Comparison of ENCODE assay signal across 8 cellular contexts in the genomic region with DNA sequence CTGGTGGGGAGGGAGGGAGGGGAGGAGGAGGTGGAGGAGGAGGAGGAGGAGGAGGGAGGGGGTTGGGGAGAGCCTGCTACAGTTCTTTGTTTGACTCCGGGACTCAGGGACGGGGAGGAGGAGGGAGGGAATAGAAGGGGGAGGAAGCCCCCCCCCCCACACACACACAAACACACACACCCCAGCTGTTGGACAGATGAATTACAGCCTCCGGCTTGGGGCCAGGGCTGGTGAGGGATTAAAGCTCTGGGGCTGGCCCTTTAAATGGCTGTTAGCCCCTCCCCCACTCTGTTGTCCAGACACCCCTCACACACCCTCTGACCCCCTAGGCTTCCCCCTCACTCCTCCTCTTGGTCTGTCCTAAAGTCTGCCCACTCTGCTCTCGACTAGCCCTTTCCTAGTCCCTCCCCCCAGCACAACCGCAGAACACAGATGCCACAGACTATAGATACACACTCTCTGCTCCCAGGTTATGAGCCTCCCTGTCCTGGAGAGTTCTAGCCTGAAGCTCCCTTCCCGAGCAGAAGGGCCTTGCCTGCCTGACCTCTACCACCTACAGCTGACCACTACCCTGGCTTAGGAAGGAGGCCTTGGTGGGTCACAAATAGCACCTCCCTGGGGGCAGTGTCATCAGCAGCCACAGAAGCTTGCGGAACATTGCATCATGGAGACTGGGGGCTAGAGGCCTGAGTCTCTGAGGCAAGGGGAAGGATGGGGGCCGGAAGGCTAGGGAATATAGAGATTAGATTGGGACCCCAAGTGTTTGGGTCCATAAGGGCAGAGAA. TPM values are rescaled to one million over a fixed set of nuclear protein-coding genes. Genes with fewer than 3 reads are reported as not detected.
A peak's percentile ranks its signal among the peaks of the same experiment; 100 is the strongest.
DNase-seq lines count a peak whose midpoint lies in the region; ATAC-seq, FAIRE-seq and TF ChIP-seq lines count a peak whose summit lies in the region.

No MANE protein-coding gene starts in this region.

- in situ Hi-C loops in IMR-90 (cut with MboI; ENCODE audit: low sequenced_read_pairs), result no loop called here
- in situ Hi-C loops in SK-MEL-5 (cut with HindIII; ENCODE audit: low pct_unique_long_range_greater_than_20kb, low sequenced_read_pairs), result no loop called here

- peak overlapping the region; percentile 91 for H2BK120ac ChIP-seq in IMR-90 (ENCODE audit: low read depth, low read length)

- peak overlapping the region; percentile 5; the same call in 1 of the 2 replicates for H4K5ac ChIP-seq in IMR-90 (ENCODE audit: low read depth, low read length)

- H3K4me2 ChIP-seq in IMR-90 (ENCODE audit: low read depth, low read length), result peak overlapping the region; percentile 91

- peak overlapping the region; percentile 98 for H3K27ac Mint-ChIP-seq in Caco-2 (ENCODE audit: unreplicated experiment)
- H3K27ac Mint-ChIP-seq in effector memory CD8-positive, alpha-beta T cell, result peak overlapping the region; percentile 60 to 100

- no peaks in the 10 kb centered on the region for H3K9me3 ChIP-seq in Caco-2
- H3K9me3 ChIP-seq in IMR-90 (ENCODE audit: control insufficient read depth, insufficient read depth, low read length), result no peaks in the 10 kb centered on the region
- H3K9me3 ChIP-seq in mucosa of stomach (ENCODE audit: control insufficient read depth, low read length), result no peaks in the 10 kb centered on the region

- no peaks in the 10 kb centered on the region for H3K27me3 ChIP-seq in Caco-2 (replicated peaks; ENCODE audit: control insufficient read depth, insufficient read depth, low read length)
- H3K27me3 ChIP-seq in IMR-90 (ENCODE audit: control insufficient read depth, insufficient read depth, low read length), result no peaks in the 10 kb centered on the region
- no peaks in the 10 kb centered on the region for H3K27me3 ChIP-seq in mucosa of stomach (ENCODE audit: control insufficient read depth, insufficient read depth, low read length)

- peak overlapping the region; percentile 3 for H2BK5ac ChIP-seq in IMR-90 (ENCODE audit: low read depth, low read length, poor library complexity, severe bottlenecking)

- H3K79me1 ChIP-seq in IMR-90 (ENCODE audit: low read depth in 1 of 2, low read length in 2 of 2), result peaks cover 19 to 66% of the 10 kb centered on the region in 2 experiments

- H3K9me1 ChIP-seq in IMR-90 (ENCODE audit: insufficient read depth, low read length), result peaks cover 9% of the 10 kb centered on the region; the same call in 1 of the 2 replicates

- POLR2A ChIA-PET in Caco-2 (lab: Charles Lee), result interaction anchor here (1.1 kb wide), 1 partner anchor 151 kb away, joined by 3 read pairs; the partner anchor contains the start of gene TP53
- POLR2A ChIA-PET in IMR-90 (lab: Charles Lee; ENCODE audit: unreplicated experiment), result interaction anchor here (0.6 kb wide), 1 partner anchor 34 kb away, joined by 3 read pairs; no protein-coding TSS in a partner anchor

- DNase-seq in Caco-2 (peak; percentile 55), IMR-90 (peak; percentile 78), SK-MEL-5 (ENCODE audit: low read depth, low spot score) (peak; percentile 67), RCC 7860 (ENCODE audit: low spot score) (no peak), cerebellar nuclear complex (lab: John Stamatoyannopoulos, UW) (no peak), AG20443 (ENCODE audit: low spot score) (no peak)
- DNase-seq in effector memory CD8-positive, alpha-beta T cell, result no peak

- no peaks in the 10 kb centered on the region for H3K9me3 Mint-ChIP-seq in Caco-2 (ENCODE audit: unreplicated experiment)
- no peaks in the 10 kb centered on the region for H3K9me3 Mint-ChIP-seq in effector memory CD8-positive, alpha-beta T cell

- H3K56ac ChIP-seq in IMR-90 (ENCODE audit: extremely low read depth, insufficient read depth, low read length), result peak overlapping the region; percentile 36; the same call in 1 of the 2 replicates

- peak overlapping the region; percentile 69 for H3K23ac ChIP-seq in IMR-90 (ENCODE audit: low read depth, low read length)

- H3K36me3 ChIP-seq in Caco-2 (ENCODE audit: control insufficient read depth, insufficient read depth, low read length), result no peaks in the 10 kb centered on the region
- peaks cover 8% of the 10 kb centered on the region; the same call in 1 of the 2 replicates for H3K36me3 ChIP-seq in IMR-90 (ENCODE audit: control insufficient read depth, insufficient read depth, low read length)
- no peaks in the 10 kb centered on the region for H3K36me3 ChIP-seq in mucosa of stomach (ENCODE audit: control insufficient read depth, insufficient read depth, low read length)

- ATAC-seq in IMR-90 (ENCODE audit: low read depth), result no peak
- no peak for ATAC-seq in effector memory CD8-positive, alpha-beta T cell (replicated peaks)

- H3K14ac ChIP-seq in IMR-90 (replicated peaks; ENCODE audit: low read depth, low read length), result peak overlapping the region; percentile 85; the same call in 1 of the 2 replicates

- peak overlapping the region; percentile 20; the same call in 1 of the 2 replicates for H3K18ac ChIP-seq in IMR-90 (ENCODE audit: low read depth, low read length)

- dilution Hi-C loops in IMR-90 (cut with HindIII; ENCODE audit: low sequenced_read_pairs, unreplicated experiment), result no loop called here

- H3K27me3 Mint-ChIP-seq in Caco-2 (ENCODE audit: insufficient read depth, unreplicated experiment), result no peaks in the 10 kb centered on the region
- peaks cover 0 to 1% of the 10 kb centered on the region in 2 donors for H3K27me3 Mint-ChIP-seq in effector memory CD8-positive, alpha-beta T cell

- no peak for FAIRE-seq in RCC 7860 (lab: Jason Lieb, UNC)

- BruUV-seq in Caco-2 (replicated peaks; lab: Mats Ljungman, UMichigan), result no TSS peak
- no TSS peak for BruUV-seq in IMR-90 (replicated peaks; lab: Mats Ljungman, UMichigan)

- intact Hi-C loops in Caco-2 (cut with micrococcal nuclease; ENCODE audit: unreplicated experiment), result loop anchor here (5.0 kb wide), 1 partner anchor 221 kb away; no protein-coding TSS in a partner anchor
- intact Hi-C loops in IMR-90 (cut with micrococcal nuclease), result loop anchor here (5.0 kb wide), 1 partner anchor 486 kb away; the partner anchor contains the start of gene KCTD11

- peak overlapping the region; percentile 88 for H3K4ac ChIP-seq in IMR-90 (ENCODE audit: low read depth, low read length)

- peak overlapping the region; percentile 98 for H3K4me3 Mint-ChIP-seq in Caco-2 (ENCODE audit: unreplicated experiment)
- H3K4me3 Mint-ChIP-seq in effector memory CD8-positive, alpha-beta T cell, result peak overlapping the region; percentile 63 to 93

- peak overlapping the region; percentile 70 for H3K9ac ChIP-seq in IMR-90 (ENCODE audit: low read depth, low read length)
- H3K9ac ChIP-seq in mucosa of stomach (ENCODE audit: low read length), result peak overlapping the region; percentile 10

- WGBS in IMR-90 (ENCODE audit: extremely low coverage in 2 of 2, insufficient read length in 1 of 2), 2 experiments, result 0% methylated on average over 1 of the region's 8 CpGs; no CpG with 5 or more reads in 1 of the 2 experiments

- H3K4me3 ChIP-seq in Caco-2 (ENCODE audit: low read depth, low read length) (peak overlapping the region; percentile 34), IMR-90 (ENCODE audit: insufficient read depth, low read depth, low read length) (peak overlapping the region; percentile 36), mucosa of stomach (ENCODE audit: low read length) (no peak overlapping the region)

- H2BK20ac ChIP-seq in IMR-90 (ENCODE audit: low read depth, low read length), result peak overlapping the region; percentile 72; the same call in 1 of the 2 replicates

- H4K91ac ChIP-seq in IMR-90 (ENCODE audit: insufficient read depth, low read depth, low read length), result peak overlapping the region; percentile 78

- peak overlapping the region; percentile 81 for H3K27ac ChIP-seq in IMR-90 (ENCODE audit: insufficient read depth, low read length)

- TF ChIP-seq POLR2A in IMR-90 (IDR thresholded peaks at IDR 0.05; ENCODE audit: low read depth, low read length), result peak; percentile 65

- peaks cover 25% of the 10 kb centered on the region for H3K4me1 Mint-ChIP-seq in Caco-2 (ENCODE audit: low read depth, unreplicated experiment)
- H3K4me1 Mint-ChIP-seq in effector memory CD8-positive, alpha-beta T cell (ENCODE audit: low read depth in 2 of 2), result peaks cover 72% of the 10 kb centered on the region in 2 donors

- H3K36me3 Mint-ChIP-seq in Caco-2 (ENCODE audit: insufficient read depth, unreplicated experiment), result peaks cover 59% of the 10 kb centered on the region
- H3K36me3 Mint-ChIP-seq in effector memory CD8-positive, alpha-beta T cell (ENCODE audit: insufficient read depth), result peaks cover 80% of the 10 kb centered on the region

- peak overlapping the region; percentile 15; the same call in 1 of the 3 replicates for H2BK15ac ChIP-seq in IMR-90 (ENCODE audit: low read depth, low read length)

- H4K20me1 ChIP-seq in IMR-90 (ENCODE audit: insufficient read depth, low read length), result peaks cover 54% of the 10 kb centered on the region

- no peak for TF ChIP-seq CTCF in Caco-2 (IDR thresholded peaks at IDR 0.05; ENCODE audit: insufficient read depth in 1 of 2, low read depth in 1 of 2, low read length in 1 of 2, severe bottlenecking in 1 of 2, unreplicated experiment in 1 of 2)
- TF ChIP-seq CTCF in IMR-90 (conservative IDR thresholded peaks at IDR 0.05; ENCODE audit: low read depth, low read length), result no peak

- H2AFZ ChIP-seq in IMR-90 (replicated peaks; ENCODE audit: low read length, poor library complexity), result no peak overlapping the region

- peak overlapping the region; percentile 60 for H2AK9ac ChIP-seq in IMR-90 (replicated peaks; ENCODE audit: low read depth, low read length, poor library complexity)

- H2AK5ac ChIP-seq in IMR-90 (ENCODE audit: low read depth, low read length), result peak overlapping the region; percentile 95; the same call in 1 of the 2 replicates

- CTCF ChIA-PET in Caco-2 (lab: Charles Lee) (interaction anchor here (1.6 kb wide), 1 partner anchor 19 kb away, joined by 5 read pairs; the partner anchor contains the start of gene NAA38), IMR-90 (lab: Yijun Ruan, JAX) (interaction anchor here (1.0 to 3.4 kb wide), 2 partner anchors 12 to 19 kb away, joined by 3 to 10 read pairs; partner anchors contain the start of gene NAA38)

- peak overlapping the region; percentile 17 to 65; a peak in 3 of 4 replicates for H4K8ac ChIP-seq in IMR-90 (ENCODE audit: low read depth in 2 of 2, low read length in 2 of 2)

- H3K4me1 ChIP-seq in Caco-2 (peaks cover 31% of the 10 kb centered on the region), IMR-90 (ENCODE audit: control insufficient read depth, insufficient read depth, low read length) (peaks cover 20% of the 10 kb centered on the region), mucosa of stomach (ENCODE audit: control insufficient read depth, insufficient read depth, low read length) (peaks cover 36% of the 10 kb centered on the region)

- no peak for TF ChIP-seq RAD21 in IMR-90 (IDR thresholded peaks at IDR 0.05; ENCODE audit: low read length)

RNA-seq across cellular contexts. Expression of gene KDM6B, which starts 4.5 kb away (rescaled TPM):
- total RNA-seq in Caco-2 (2022) (27.4 and 27.9 TPM in 2 replicates), IMR-90 (2012; rRNA removed) (0.72 and 1.1 TPM in 2 replicates)
- 3.5 and 4.5 TPM in 2 replicates for polyA plus RNA-seq in IMR-90 (2012; rRNA removed)
- 2.7 and 3.6 TPM in 2 replicates for polyA plus RNA-seq in IMR-90 (2012; cell fraction: cytosol; rRNA removed)
- 18.3 and 20.0 TPM in 2 replicates for polyA plus RNA-seq in IMR-90 (2012; cell fraction: nucleus; rRNA removed; ENCODE audit: low replicate concordance)
- 1.6 and 2.4 TPM in 2 replicates for total RNA-seq in SK-MEL-5 (2014; rRNA removed; shearing (Covaris generic))
- polyA plus RNA-seq in SK-MEL-5 (2015; cell fraction: cytosol; rRNA removed), result 12.0 and 18.1 TPM in 2 replicates
- 18.7 and 19.8 TPM in 2 replicates for polyA plus RNA-seq in SK-MEL-5 (2015; cell fraction: nucleus; rRNA removed)

RNA-seq across cellular contexts. Expression of gene TMEM88, which starts 16.4 kb away (rescaled TPM):
- total RNA-seq in Caco-2 (2022), result 2.5 and 3.2 TPM in 2 replicates
- total RNA-seq in IMR-90 (2012; rRNA removed), result not detected in 2 replicates
- 1.9 and 2.1 TPM in 2 replicates for polyA plus RNA-seq in IMR-90 (2012; rRNA removed)
- polyA plus RNA-seq in IMR-90 (2012; cell fraction: cytosol; rRNA removed), result 0.63 and 0.79 TPM in 2 replicates
- 16.9 and 24.1 TPM in 2 replicates for polyA plus RNA-seq in IMR-90 (2012; cell fraction: nucleus; rRNA removed; ENCODE audit: low replicate concordance)
- 0.18 and 0.80 TPM in 2 replicates for total RNA-seq in SK-MEL-5 (2014; rRNA removed; shearing (Covaris generic))
- 0.51 and 0.60 TPM in 2 replicates for polyA plus RNA-seq in SK-MEL-5 (2015; cell fraction: cytosol; rRNA removed)
- polyA plus RNA-seq in SK-MEL-5 (2015; cell fraction: nucleus; rRNA removed), result 6.4 and 14.9 TPM in 2 replicates

RNA-seq across cellular contexts. Expression of gene NAA38, which starts 18.9 kb away (rescaled TPM):
- 20.9 and 27.4 TPM in 2 replicates for total RNA-seq in Caco-2 (2022)
- total RNA-seq in IMR-90 (2012; rRNA removed), result 40.7 and 62.2 TPM in 2 replicates
- polyA plus RNA-seq in IMR-90 (2012; rRNA removed), result 76.8 and 122 TPM in 2 replicates
- polyA plus RNA-seq in IMR-90 (2012; cell fraction: cytosol; rRNA removed), result 125 and 183 TPM in 2 replicates
- polyA plus RNA-seq in IMR-90 (2012; cell fraction: nucleus; rRNA removed; ENCODE audit: low replicate concordance), result 34.7 and 54.0 TPM in 2 replicates
- 74.5 and 83.3 TPM in 2 replicates for total RNA-seq in SK-MEL-5 (2014; rRNA removed; shearing (Covaris generic))
- polyA plus RNA-seq in SK-MEL-5 (2015; cell fraction: cytosol; rRNA removed), result 55.6 and 83.4 TPM in 2 replicates
- polyA plus RNA-seq in SK-MEL-5 (2015; cell fraction: nucleus; rRNA removed), result 6.4 and 9.3 TPM in 2 replicates

RNA-seq across cellular contexts. Expression of gene CYB5D1, which starts 19.3 kb away (rescaled TPM):
- 6.1 and 7.3 TPM in 2 replicates for total RNA-seq in Caco-2 (2022)
- total RNA-seq in IMR-90 (2012; rRNA removed), result 10.8 and 11.1 TPM in 2 replicates
- 7.0 and 8.8 TPM in 2 replicates for polyA plus RNA-seq in IMR-90 (2012; rRNA removed)
- polyA plus RNA-seq in IMR-90 (2012; cell fraction: cytosol; rRNA removed), result 3.4 and 4.3 TPM in 2 replicates
- polyA plus RNA-seq in IMR-90 (2012; cell fraction: nucleus; rRNA removed; ENCODE audit: low replicate concordance), result 9.7 and 19.2 TPM in 2 replicates
- 7.2 and 7.5 TPM in 2 replicates for total RNA-seq in SK-MEL-5 (2014; rRNA removed; shearing (Covaris generic))
- polyA plus RNA-seq in SK-MEL-5 (2015; cell fraction: cytosol; rRNA removed), result 4.5 and 10.7 TPM in 2 replicates
- 10.9 and 13.6 TPM in 2 replicates for polyA plus RNA-seq in SK-MEL-5 (2015; cell fraction: nucleus; rRNA removed)

RNA-seq across cellular contexts. Expression of gene CHD3, which starts 50.1 kb away (rescaled TPM):
- total RNA-seq in Caco-2 (2022), result 27.9 and 34.7 TPM in 2 replicates
- 67.2 and 78.1 TPM in 2 replicates for total RNA-seq in IMR-90 (2012; rRNA removed)
- polyA plus RNA-seq in IMR-90 (2012; rRNA removed), result 55.1 and 65.4 TPM in 2 replicates
- polyA plus RNA-seq in IMR-90 (2012; cell fraction: cytosol; rRNA removed), result 53.4 and 59.5 TPM in 2 replicates
- polyA plus RNA-seq in IMR-90 (2012; cell fraction: nucleus; rRNA removed; ENCODE audit: low replicate concordance), result 202 and 231 TPM in 2 replicates
- 68.4 and 74.0 TPM in 2 replicates for total RNA-seq in SK-MEL-5 (2014; rRNA removed; shearing (Covaris generic))
- 77.6 and 110 TPM in 2 replicates for polyA plus RNA-seq in SK-MEL-5 (2015; cell fraction: cytosol; rRNA removed)
- polyA plus RNA-seq in SK-MEL-5 (2015; cell fraction: nucleus; rRNA removed), result 268 and 271 TPM in 2 replicates

Comparison
In these comparisons a context has a peak if more than half of its experiments do, and no peak if none do; other contexts are left out.
1. DNase-seq: peak in Caco-2 (2 of 2), IMR-90 (single experiment) and SK-MEL-5 (single experiment); none in effector memory CD8-positive, alpha-beta T cell (0 of 3), RCC 7860 (single experiment), cerebellar nuclear complex (0 of 2) and AG20443 (single experiment).